8 cellular contexts compared by ENCODE assay signal in genomic region chr6:165662041-165662491, GRCh38. TPM values are rescaled to one million over a fixed set of nuclear protein-coding genes. Genes with fewer than 3 reads are reported as not detected.
DNase-seq lines count a peak whose midpoint lies in the region; ATAC-seq and TF ChIP-seq lines count a peak whose summit lies in the region.

No MANE protein-coding gene starts in this region.

- POLR2A ChIA-PET in CD4-positive, alpha-beta T cell (lab: Charles Lee): no interaction called here

- H3K27ac Mint-ChIP-seq in CD4-positive, alpha-beta T cell: no peak overlapping the region

- peaks cover 5% of the 10 kb centered on the region for H3K4me1 Mint-ChIP-seq in CD4-positive, alpha-beta T cell (ENCODE audit: low read depth)

- H3K27ac ChIP-seq in SJSA1: no peak overlapping the region
- peak overlapping the region in 2 of 21 experiments; percentile 22 to 68 for H3K27ac ChIP-seq in skin epidermis
- H3K27ac ChIP-seq in CD4-positive, alpha-beta T cell (ENCODE audit: low read depth, low read length): no peak overlapping the region

- no peak for TF ChIP-seq CTCF in GM13976 (IDR thresholded peaks at IDR 0.05; ENCODE audit: borderline replicate concordance, control extremely low read depth, extremely low read depth, insufficient read depth, missing control alignments)
- TF ChIP-seq CTCF in CD4-positive, alpha-beta T cell (IDR thresholded peaks at IDR 0.05): no peak

- in situ Hi-C loops in GM13976 (cut with MboI; ENCODE audit: low sequenced_read_pairs, unreplicated experiment): no loop called here

- no peak overlapping the region for H3K4me3 Mint-ChIP-seq in CD4-positive, alpha-beta T cell

- H3K9me3 Mint-ChIP-seq in CD4-positive, alpha-beta T cell: no peaks in the 10 kb centered on the region

- no peaks in the 10 kb centered on the region for H3K36me3 ChIP-seq in SJSA1

- peaks cover 36% of the 10 kb centered on the region for H3K4me1 ChIP-seq in SJSA1 (replicated peaks)

- H3K27me3 Mint-ChIP-seq in CD4-positive, alpha-beta T cell: peaks cover 53% of the 10 kb centered on the region

- H3K9me3 ChIP-seq in SJSA1 (replicated peaks): no peaks in the 10 kb centered on the region
- no peaks in the 10 kb centered on the region for H3K9me3 ChIP-seq in CD4-positive, alpha-beta T cell (ENCODE audit: control insufficient read depth, low read length)

- DNase-seq in GM13976 (ENCODE audit: low spot score): peak; percentile 38
- DNase-seq in SJSA1 (ENCODE audit: low read depth in 1 of 2, low spot score in 2 of 2): no peak
- DNase-seq in GM19240 (ENCODE audit: insufficient read length, low spot score): no peak
- no peak for DNase-seq in AML-193 (lab: John Stamatoyannopoulos, UW)
- no peak for DNase-seq in CD4-positive, alpha-beta T cell

- intact Hi-C loops in CD4-positive, alpha-beta T cell (cut with DNase I, micrococcal nuclease): no loop called here

- ATAC-seq in HG03039 (IDR thresholded peaks at IDR 0.05; ENCODE audit: unreplicated experiment): no peak
- no peak for ATAC-seq in CD4-positive, alpha-beta T cell (ENCODE audit: poor library complexity)

- CTCF ChIA-PET in CD4-positive, alpha-beta T cell (lab: Charles Lee): no interaction called here

- H3K27me3 ChIP-seq in SJSA1 (replicated peaks): peaks cover 90% of the 10 kb centered on the region
- peaks cover 58% of the 10 kb centered on the region for H3K27me3 ChIP-seq in CD4-positive, alpha-beta T cell (ENCODE audit: control insufficient read depth, insufficient read depth, low read length)

- H3K36me3 Mint-ChIP-seq in CD4-positive, alpha-beta T cell (ENCODE audit: low read depth): no peaks in the 10 kb centered on the region

- peak overlapping the region; percentile 51 for H3K4me3 ChIP-seq in SJSA1
- H3K4me3 ChIP-seq in iPS-11a (ENCODE audit: low read depth, low read length): peak overlapping the region; percentile 43
- peak overlapping the region; percentile 19 to 46 (median 34) for H3K4me3 ChIP-seq in skin epidermis

RNA-seq across cellular contexts. Expression of gene PDE10A, which starts 1.0 kb away (rescaled TPM):
- total RNA-seq in SJSA1 (2014; rRNA removed; shearing (Covaris generic)): 1.7 and 2.4 TPM in 2 replicates
- not detected for total RNA-seq in CD4-positive, alpha-beta T cell
